In the genomic region with DNA sequence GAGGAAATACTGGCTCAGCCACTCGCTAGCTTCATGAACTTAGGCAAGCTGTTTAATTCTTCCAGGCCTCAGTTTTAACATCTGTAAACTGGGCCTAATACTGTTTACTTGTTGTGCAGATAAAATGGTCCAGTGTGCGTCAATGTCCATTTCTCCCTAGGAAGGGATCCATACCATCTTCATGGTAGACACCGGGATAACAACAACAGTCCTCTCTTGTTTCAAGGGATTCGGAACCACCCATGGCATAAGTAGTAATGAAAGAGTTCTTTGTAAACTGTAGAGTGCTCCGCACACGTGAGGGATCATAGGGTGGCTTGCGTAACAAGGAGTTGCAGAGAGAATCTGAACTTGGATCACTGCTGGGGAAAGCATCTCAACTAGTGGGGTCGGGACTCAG, we compare ENCODE assay signal across 37 cellular contexts. TPM values are rescaled to one million over a fixed set of nuclear protein-coding genes. Genes with fewer than 3 reads are reported as not detected.
"Had no signal": no experiment of that assay in that cellular context is flagged by ENCODE, and none has a peak within 500 bp of the region (broad histone marks: within the 10 kb centered on the region; RNA-seq: fewer than 3 reads in every experiment).

No MANE protein-coding gene starts in this region.

- H3K4me3 ChIP-seq: ascending aorta, breast epithelium, coronary artery, dorsolateral prefrontal cortex, esophagus muscularis mucosa, gastroesophageal sphincter, heart right ventricle had no signal

- H3K4me3 Mint-ChIP-seq: activated CD4-positive, alpha-beta memory T cell treated with anti-CD3 and anti-CD28 coated beads for 36 hours; activated CD4-positive, alpha-beta T cell treated with anti-CD3 and anti-CD28 coated beads for 36 hours; activated CD4-positive, alpha-beta T cell treated with anti-CD3 and anti-CD28 coated beads, Interleukin-2, amount 10 ng/mL, durations not matched to agents 24 days and 14 days; activated CD8-positive, alpha-beta memory T cell treated with anti-CD3 and anti-CD28 coated beads, Interleukin-2, amount 10 ng/mL, durations not matched to agents 7 days and 5 days; activated CD8-positive, alpha-beta T cell treated with anti-CD3 and anti-CD28 coated beads, Interleukin-2, amount 10 ng/mL, durations not matched to agents 7 days and 5 days; activated naive CD4-positive, alpha-beta T cell treated with anti-CD3 and anti-CD28 coated beads, Interleukin-2, amount 10 ng/mL, durations not matched to agents 7 days and 5 days; activated naive CD8-positive, alpha-beta T cell treated with anti-CD3 and anti-CD28 coated beads, Interleukin-2, amount 10 ng/mL, durations not matched to agents 7 days and 5 days; activated T-helper 1 cell treated with anti-CD3 and anti-CD28 coated beads, Interleukin-12 subunit alpha, Interleukin-12 subunit beta, Interleukin-2, Interleukin-4 antibody, amounts not matched to agents 30 ng/mL and 10 ng/mL and 1 ng/mL, durations not matched to agents 14 hours and 24 hours and 36 hours; brain; central memory CD8-positive, alpha-beta T cell; dendritic cell treated with granulocyte-macrophage colony-stimulating factor and Interleukin-4, amounts not matched to agents 40 ng/mL and 50 ng/mL, for 4 days; endodermal cell; T-helper 17 cell; T-helper 2 cell treated with Interferon-gamma antibody and Interleukin-4, amounts not matched to agents 5 μg/mL and 100 μg/mL, for 36 hours had no signal

- H3K27ac ChIP-seq: ascending aorta, breast epithelium, coronary artery, esophagus muscularis mucosa, foreskin keratinocyte, gastroesophageal sphincter, heart right ventricle, WERI-Rb-1 had no signal

- H3K36me3 ChIP-seq: ascending aorta, breast epithelium, esophagus muscularis mucosa, gastroesophageal sphincter, heart right ventricle, WERI-Rb-1 had no signal

- H3K9me3 ChIP-seq: ascending aorta, breast epithelium, esophagus muscularis mucosa, gastroesophageal sphincter, heart right ventricle had no signal

- H3K4me1 Mint-ChIP-seq: central memory CD8-positive, alpha-beta T cell had no signal

- DNase-seq: activated CD4-positive, alpha-beta memory T cell treated with anti-CD3 and anti-CD28 coated beads for 36 hours; activated CD4-positive, alpha-beta T cell treated with anti-CD3 and anti-CD28 coated beads for 36 hours; activated CD4-positive, alpha-beta T cell treated with anti-CD3 and anti-CD28 coated beads, Interleukin-2, amount 10 ng/mL, durations not matched to agents 24 days and 14 days; activated CD4-positive, CD25-positive, alpha-beta regulatory T cell; activated CD4-positive, CD25-positive, alpha-beta regulatory T cell treated with anti-CD3 and anti-CD28 coated beads, Interleukin-2, amount 50 U/mL, for 72 hours; activated CD8-positive, alpha-beta memory T cell treated with anti-CD3 and anti-CD28 coated beads, Interleukin-2, amount 10 ng/mL, durations not matched to agents 7 days and 5 days; activated CD8-positive, alpha-beta memory T cell treated with anti-CD3 and anti-CD28 coated beads, Interleukin-2, amount 50 U/mL, for 4 hours; activated CD8-positive, alpha-beta T cell treated with anti-CD3 and anti-CD28 coated beads, Interleukin-2, amount 10 ng/mL, durations not matched to agents 7 days and 5 days; activated gamma-delta T cell; activated naive CD4-positive, alpha-beta T cell; activated naive CD4-positive, alpha-beta T cell treated with anti-CD3 and anti-CD28 coated beads, Interleukin-2, amount 10 ng/mL, durations not matched to agents 7 days and 5 days; activated naive CD8-positive, alpha-beta T cell treated with anti-CD3 and anti-CD28 coated beads, Interleukin-2, amount 10 ng/mL, durations not matched to agents 7 days and 5 days; activated T-cell treated with anti-CD3 and anti-CD28 coated beads, Interleukin-2, amount 50 U/mL, for 1 hour; activated T-cell treated with anti-CD3 and anti-CD28 coated beads, Interleukin-2, amount 50 U/mL, for 48 hours; dorsolateral prefrontal cortex; effector memory CD4-positive, alpha-beta T cell; endodermal cell; erythroblast; foreskin keratinocyte; heart right ventricle; T-helper 1 cell; T-helper 17 cell; T1000; WERI-Rb-1 had no signal

- H3K27me3 ChIP-seq: ascending aorta had no signal

- H3K9me3 Mint-ChIP-seq: activated CD4-positive, alpha-beta memory T cell treated with anti-CD3 and anti-CD28 coated beads for 36 hours; activated CD4-positive, alpha-beta T cell treated with anti-CD3 and anti-CD28 coated beads, Interleukin-2, amount 10 ng/mL, durations not matched to agents 24 days and 14 days; activated naive CD4-positive, alpha-beta T cell treated with anti-CD3 and anti-CD28 coated beads, Interleukin-2, amount 10 ng/mL, durations not matched to agents 7 days and 5 days; activated naive CD4-positive, alpha-beta T cell treated with anti-CD3 and anti-CD28 coated beads, Interleukin-2, amount 50 U/mL, for 72 hours; activated naive CD8-positive, alpha-beta T cell treated with anti-CD3 and anti-CD28 coated beads, Interleukin-2, amount 10 ng/mL, durations not matched to agents 7 days and 5 days; activated T-helper 1 cell treated with anti-CD3 and anti-CD28 coated beads, Interleukin-12 subunit alpha, Interleukin-12 subunit beta, Interleukin-2, Interleukin-4 antibody, amounts not matched to agents 30 ng/mL and 10 ng/mL and 1 ng/mL, durations not matched to agents 14 hours and 24 hours and 36 hours; central memory CD8-positive, alpha-beta T cell; dendritic cell treated with granulocyte-macrophage colony-stimulating factor and Interleukin-4, amounts not matched to agents 40 ng/mL and 50 ng/mL, for 4 days; T-helper 2 cell treated with Interferon-gamma antibody and Interleukin-4, amounts not matched to agents 5 μg/mL and 100 μg/mL, for 36 hours had no signal

- H3K27ac Mint-ChIP-seq: activated CD4-positive, alpha-beta memory T cell treated with anti-CD3 and anti-CD28 coated beads for 36 hours; activated CD4-positive, alpha-beta T cell treated with anti-CD3 and anti-CD28 coated beads for 36 hours; activated CD4-positive, alpha-beta T cell treated with anti-CD3 and anti-CD28 coated beads, Interleukin-2, amount 10 ng/mL, durations not matched to agents 24 days and 14 days; activated CD8-positive, alpha-beta memory T cell treated with anti-CD3 and anti-CD28 coated beads, Interleukin-2, amount 10 ng/mL, durations not matched to agents 7 days and 5 days; activated CD8-positive, alpha-beta T cell treated with anti-CD3 and anti-CD28 coated beads, Interleukin-2, amount 10 ng/mL, durations not matched to agents 7 days and 5 days; activated naive CD4-positive, alpha-beta T cell treated with anti-CD3 and anti-CD28 coated beads, Interleukin-2, amount 10 ng/mL, durations not matched to agents 7 days and 5 days; activated naive CD4-positive, alpha-beta T cell treated with anti-CD3 and anti-CD28 coated beads, Interleukin-2, amount 50 U/mL, for 72 hours; activated naive CD8-positive, alpha-beta T cell treated with anti-CD3 and anti-CD28 coated beads, Interleukin-2, amount 10 ng/mL, durations not matched to agents 7 days and 5 days; activated T-helper 1 cell treated with anti-CD3 and anti-CD28 coated beads, Interleukin-12 subunit alpha, Interleukin-12 subunit beta, Interleukin-2, Interleukin-4 antibody, amounts not matched to agents 30 ng/mL and 10 ng/mL and 1 ng/mL, durations not matched to agents 14 hours and 24 hours and 36 hours; dendritic cell treated with granulocyte-macrophage colony-stimulating factor and Interleukin-4, amounts not matched to agents 40 ng/mL and 50 ng/mL, for 4 days; endodermal cell; T-helper 17 cell; T-helper 2 cell treated with Interferon-gamma antibody and Interleukin-4, amounts not matched to agents 5 μg/mL and 100 μg/mL, for 36 hours had no signal

- H3K4me1 ChIP-seq: ascending aorta, breast epithelium, esophagus muscularis mucosa, foreskin keratinocyte, gastroesophageal sphincter had no signal

- H3K36me3 Mint-ChIP-seq: activated CD4-positive, alpha-beta memory T cell treated with anti-CD3 and anti-CD28 coated beads for 36 hours; activated CD8-positive, alpha-beta memory T cell treated with anti-CD3 and anti-CD28 coated beads, Interleukin-2, amount 10 ng/mL, durations not matched to agents 7 days and 5 days; activated naive CD4-positive, alpha-beta T cell treated with anti-CD3 and anti-CD28 coated beads, Interleukin-2, amount 10 ng/mL, durations not matched to agents 7 days and 5 days; activated naive CD4-positive, alpha-beta T cell treated with anti-CD3 and anti-CD28 coated beads, Interleukin-2, amount 50 U/mL, for 72 hours; activated naive CD8-positive, alpha-beta T cell treated with anti-CD3 and anti-CD28 coated beads, Interleukin-2, amount 10 ng/mL, durations not matched to agents 7 days and 5 days; brain had no signal

- ATAC-seq: activated CD4-positive, alpha-beta T cell treated with anti-CD3 and anti-CD28 coated beads for 36 hours; activated CD8-positive, alpha-beta memory T cell treated with anti-CD3 and anti-CD28 coated beads, Interleukin-2, amount 10 ng/mL, durations not matched to agents 7 days and 5 days; activated CD8-positive, alpha-beta T cell treated with anti-CD3 and anti-CD28 coated beads, Interleukin-2, amount 10 ng/mL, durations not matched to agents 7 days and 5 days; activated naive CD4-positive, alpha-beta T cell treated with anti-CD3 and anti-CD28 coated beads, Interleukin-2, amount 50 U/mL, for 72 hours; foreskin keratinocyte; gastroesophageal sphincter; heart right ventricle; T-helper 17 cell had no signal

RNA-seq across cellular contexts. Expression of a gene that starts 17.3 kb away (rescaled TPM):
- total RNA-seq: activated CD4-positive, alpha-beta memory T cell treated with anti-CD3 and anti-CD28 coated beads for 36 hours; activated CD4-positive, alpha-beta T cell treated with anti-CD3 and anti-CD28 coated beads for 36 hours; activated CD4-positive, alpha-beta T cell treated with anti-CD3 and anti-CD28 coated beads, Interleukin-2, amount 10 ng/mL, durations not matched to agents 24 days and 14 days; activated CD8-positive, alpha-beta memory T cell treated with anti-CD3 and anti-CD28 coated beads for 36 hours; activated CD8-positive, alpha-beta memory T cell treated with anti-CD3 and anti-CD28 coated beads, Interleukin-2, amount 10 ng/mL, durations not matched to agents 7 days and 5 days; activated CD8-positive, alpha-beta T cell treated with anti-CD3 and anti-CD28 coated beads, Interleukin-2, amount 10 ng/mL, durations not matched to agents 7 days and 5 days; activated naive CD4-positive, alpha-beta T cell treated with anti-CD3 and anti-CD28 coated beads, Interleukin-2, amount 50 U/mL, for 72 hours; activated naive CD8-positive, alpha-beta T cell treated with anti-CD3 and anti-CD28 coated beads, Interleukin-2, amount 10 ng/mL, durations not matched to agents 7 days and 5 days; activated T-helper 1 cell treated with anti-CD3 and anti-CD28 coated beads, Interleukin-12 subunit alpha, Interleukin-12 subunit beta, Interleukin-2, Interleukin-4 antibody, amounts not matched to agents 30 ng/mL and 10 ng/mL and 1 ng/mL, durations not matched to agents 14 hours and 24 hours and 36 hours; cardiac septum; foreskin keratinocyte; heart right ventricle; T-helper 17 cell had no signal
- polyA plus RNA-seq: foreskin keratinocyte had no signal
